In genomic region chr1:182599339-182599738, GRCh38 we compare ENCODE assay signal across 1 cellular context.
A peak's percentile ranks its signal among the peaks of the same experiment; 100 is the strongest.
TF ChIP-seq lines count a peak whose summit lies in the region.

No MANE protein-coding gene starts in this region.

TF ChIP-seq in K562, 482 proteins besides CTCF, POLR2A, EP300 and RAD21:
- no peak for TF ChIP-seq ZNF717 (CRISPR knock-in tag; IDR thresholded peaks at IDR 0.05)
- 0 out of 2 replicates have a peak, but pooled peaks have one; percentile 10 for TF ChIP-seq CTBP1 (IDR thresholded peaks at IDR 0.05; ENCODE audit: borderline replicate concordance)
- 0 out of 2 replicates have a peak, but pooled peaks have one; percentile 12 for TF ChIP-seq SMC3 (conservative IDR thresholded peaks at IDR 0.05; ENCODE audit: insufficient read depth, low read depth, low read length)
